In genomic region chr9:137304383-137305059, GRCh38 we compare ENCODE assay signal across 7 cellular contexts. TPM values are rescaled to one million over a fixed set of nuclear protein-coding genes. Genes with fewer than 3 reads are reported as not detected.
A peak's percentile ranks its signal among the peaks of the same experiment; 100 is the strongest.
DNase-seq lines count a peak whose midpoint lies in the region; ATAC-seq, FAIRE-seq and TF ChIP-seq lines count a peak whose summit lies in the region.
"Had no signal": no experiment of that assay in that cellular context is flagged by ENCODE, and none has a peak within 500 bp of the region (broad histone marks: within the 10 kb centered on the region; RNA-seq: fewer than 3 reads in every experiment).

No MANE protein-coding gene starts in this region.

- peaks cover 8% of the 10 kb centered on the region for H3K4me1 Mint-ChIP-seq in activated naive CD8-positive, alpha-beta T cell treated with anti-CD3 and anti-CD28 coated beads, Interleukin-2, amount 10 ng/mL, durations not matched to agents 7 days and 5 days
- peaks cover 23% of the 10 kb centered on the region for H3K4me1 Mint-ChIP-seq in activated naive CD8-positive, alpha-beta T cell treated with anti-CD3 and anti-CD28 coated beads, Interleukin-2, amount 50 U/mL, for 24 hours
- peaks cover 19% of the 10 kb centered on the region for H3K4me1 Mint-ChIP-seq in activated CD4-positive, alpha-beta memory T cell treated with anti-CD3 and anti-CD28 coated beads, Interleukin-2, amount 10 ng/mL, durations not matched to agents 7 days and 5 days

- H3K27ac Mint-ChIP-seq in activated naive CD8-positive, alpha-beta T cell treated with anti-CD3 and anti-CD28 coated beads, Interleukin-2, amount 10 ng/mL, durations not matched to agents 7 days and 5 days = no peak overlapping the region
- no peak overlapping the region for H3K27ac Mint-ChIP-seq in activated naive CD8-positive, alpha-beta T cell treated with anti-CD3 and anti-CD28 coated beads, Interleukin-2, amount 50 U/mL, for 24 hours
- no peak overlapping the region for H3K27ac Mint-ChIP-seq in activated CD4-positive, alpha-beta memory T cell treated with anti-CD3 and anti-CD28 coated beads, Interleukin-2, amount 10 ng/mL, durations not matched to agents 7 days and 5 days

- intact Hi-C loops in right cardiac atrium (cut with DNase I) = loop anchor here in 2 of 4 donors (5.0 to 10.0 kb wide), 2 partner anchors 100 to 103 kb away; no protein-coding TSS in a partner anchor
- intact Hi-C loops in transverse colon (cut with DNase I; ENCODE audit: low total_unique reads) = no loop called here

- H3K4me1 ChIP-seq in right cardiac atrium (ENCODE audit: control insufficient read depth, insufficient read depth, low read length) (no peaks in the 10 kb centered on the region), transverse colon (peaks cover 30 to 72% (median 66%) of the 10 kb centered on the region in 4 donors)

- H3K36me3 Mint-ChIP-seq in activated naive CD8-positive, alpha-beta T cell treated with anti-CD3 and anti-CD28 coated beads, Interleukin-2, amount 10 ng/mL, durations not matched to agents 7 days and 5 days = no peaks in the 10 kb centered on the region
- peaks cover 2% of the 10 kb centered on the region for H3K36me3 Mint-ChIP-seq in activated naive CD8-positive, alpha-beta T cell treated with anti-CD3 and anti-CD28 coated beads, Interleukin-2, amount 50 U/mL, for 24 hours (ENCODE audit: low read depth)
- no peaks in the 10 kb centered on the region for H3K36me3 Mint-ChIP-seq in activated CD4-positive, alpha-beta memory T cell treated with anti-CD3 and anti-CD28 coated beads, Interleukin-2, amount 10 ng/mL, durations not matched to agents 7 days and 5 days (ENCODE audit: low read depth)

- in situ Hi-C loops in transverse colon (cut with MboI; ENCODE audit: low pct_ligation_motif_present in 1 of 4, low pct_unique_long_range_greater_than_20kb in 1 of 4, low sequenced_read_pairs in 3 of 4) = no loop called here

- H3K9me3 ChIP-seq in right cardiac atrium (ENCODE audit: control insufficient read depth, low read length) = no peaks in the 10 kb centered on the region
- no peaks in the 10 kb centered on the region for H3K9me3 ChIP-seq in transverse colon

- no peak for FAIRE-seq in frontal cortex (lab: Jason Lieb, UNC)

- H3K4me3 ChIP-seq in right cardiac atrium (ENCODE audit: low read length) (no peak overlapping the region), transverse colon (peak overlapping the region in 2 of 4 donors; percentile 37 to 53)

- TF ChIP-seq EP300 in transverse colon (IDR thresholded peaks at IDR 0.05; ENCODE audit: low read depth) = no peak

- no peak overlapping the region for H3K4me3 Mint-ChIP-seq in activated naive CD8-positive, alpha-beta T cell treated with anti-CD3 and anti-CD28 coated beads, Interleukin-2, amount 10 ng/mL, durations not matched to agents 7 days and 5 days
- H3K4me3 Mint-ChIP-seq in activated naive CD8-positive, alpha-beta T cell treated with anti-CD3 and anti-CD28 coated beads, Interleukin-2, amount 50 U/mL, for 24 hours = no peak overlapping the region
- H3K4me3 Mint-ChIP-seq in activated CD4-positive, alpha-beta memory T cell treated with anti-CD3 and anti-CD28 coated beads, Interleukin-2, amount 10 ng/mL, durations not matched to agents 7 days and 5 days = no peak overlapping the region

- TF ChIP-seq POLR2A in transverse colon (IDR thresholded peaks at IDR 0.05) = no peak

- peak; percentile 37 for DNase-seq in activated naive CD8-positive, alpha-beta T cell treated with anti-CD3 and anti-CD28 coated beads, Interleukin-2, amount 10 ng/mL, durations not matched to agents 7 days and 5 days
- DNase-seq in activated naive CD8-positive, alpha-beta T cell treated with anti-CD3 and anti-CD28 coated beads, Interleukin-2, amount 50 U/mL, for 24 hours = no peak
- DNase-seq in right cardiac atrium (peak in 1 of 3 donors; percentile 43), transverse colon (no peak), frontal cortex (ENCODE audit: low spot score in 2 of 2) (no peak)
- no peak for DNase-seq in activated CD4-positive, alpha-beta memory T cell treated with anti-CD3 and anti-CD28 coated beads, Interleukin-2, amount 10 ng/mL, durations not matched to agents 7 days and 5 days

- no peak for ATAC-seq in activated naive CD8-positive, alpha-beta T cell treated with anti-CD3 and anti-CD28 coated beads, Interleukin-2, amount 10 ng/mL, durations not matched to agents 7 days and 5 days (ENCODE audit: low read depth)
- ATAC-seq in activated naive CD8-positive, alpha-beta T cell treated with anti-CD3 and anti-CD28 coated beads, Interleukin-2, amount 50 U/mL, for 24 hours = no peak
- no peak for ATAC-seq in right cardiac atrium

- H3K9me3 Mint-ChIP-seq in activated naive CD8-positive, alpha-beta T cell treated with anti-CD3 and anti-CD28 coated beads, Interleukin-2, amount 10 ng/mL, durations not matched to agents 7 days and 5 days = no peaks in the 10 kb centered on the region
- no peaks in the 10 kb centered on the region for H3K9me3 Mint-ChIP-seq in activated naive CD8-positive, alpha-beta T cell treated with anti-CD3 and anti-CD28 coated beads, Interleukin-2, amount 50 U/mL, for 24 hours
- H3K9me3 Mint-ChIP-seq in activated CD4-positive, alpha-beta memory T cell treated with anti-CD3 and anti-CD28 coated beads, Interleukin-2, amount 10 ng/mL, durations not matched to agents 7 days and 5 days = no peaks in the 10 kb centered on the region

- H3K27me3 ChIP-seq in right cardiac atrium (ENCODE audit: control insufficient read depth, insufficient read depth) (no peaks in the 10 kb centered on the region), transverse colon (peaks cover 20% of the 10 kb centered on the region)

- CTCF ChIA-PET in activated CD4-positive, alpha-beta memory T cell treated with anti-CD3 and anti-CD28 coated beads, Interleukin-2, amount 10 ng/mL, durations not matched to agents 7 days and 5 days (lab: Charles Lee) = interaction anchor here (0.8 kb wide), 1 partner anchor 17 kb away, joined by 3 read pairs; no protein-coding TSS in a partner anchor

- 49% methylated on average over 16 of the region's 16 CpGs for WGBS in right cardiac atrium
- 30% methylated on average over 12 of the region's 16 CpGs; no CpG with 5 or more reads in 1 of the 2 donors for WGBS in transverse colon (ENCODE audit: low coverage in 1 of 2), 2 donors

- H3K27ac ChIP-seq in right cardiac atrium (ENCODE audit: low read length) (peak overlapping the region; percentile 4), transverse colon (peak overlapping the region; percentile 86 to 98 (median 96))

- no peaks in the 10 kb centered on the region for H3K36me3 ChIP-seq in transverse colon

- H3K27me3 Mint-ChIP-seq in activated naive CD8-positive, alpha-beta T cell treated with anti-CD3 and anti-CD28 coated beads, Interleukin-2, amount 10 ng/mL, durations not matched to agents 7 days and 5 days = peaks cover 15% of the 10 kb centered on the region
- peaks cover 8% of the 10 kb centered on the region for H3K27me3 Mint-ChIP-seq in activated naive CD8-positive, alpha-beta T cell treated with anti-CD3 and anti-CD28 coated beads, Interleukin-2, amount 50 U/mL, for 24 hours
- H3K27me3 Mint-ChIP-seq in activated CD4-positive, alpha-beta memory T cell treated with anti-CD3 and anti-CD28 coated beads, Interleukin-2, amount 10 ng/mL, durations not matched to agents 7 days and 5 days = peaks cover 12% of the 10 kb centered on the region

- POLR2A ChIA-PET in activated naive CD8-positive, alpha-beta T cell treated with anti-CD3 and anti-CD28 coated beads, Interleukin-2, amount 10 ng/mL, durations not matched to agents 7 days and 5 days (lab: Charles Lee) = interaction anchor here (1.9 to 2.1 kb wide), 2 partner anchors 16 to 20 kb away, joined by 4 to 7 read pairs; no protein-coding TSS in a partner anchor
- POLR2A ChIA-PET in activated CD4-positive, alpha-beta memory T cell treated with anti-CD3 and anti-CD28 coated beads, Interleukin-2, amount 10 ng/mL, durations not matched to agents 7 days and 5 days (lab: Charles Lee) = no interaction called here

- no peak for TF ChIP-seq CTCF in transverse colon (IDR thresholded peaks at IDR 0.05)

RNA-seq across cellular contexts. Expression of gene NRARP, which starts 2.5 kb away (rescaled TPM):
- total RNA-seq in activated naive CD8-positive, alpha-beta T cell treated with anti-CD3 and anti-CD28 coated beads, Interleukin-2, amount 10 ng/mL, durations not matched to agents 7 days and 5 days = 1 to 10 TPM; 1.2 to 1.7 TPM
- total RNA-seq in right cardiac atrium (10 to 100 TPM in 1 of 4 donors, 1 to 10 TPM in 3; 4.5 to 14.5 (median 7.9) TPM), transverse colon (100 to 1,000 TPM in 3 of 4 donors, 10 to 100 TPM in 1; 92.0 to 343 (median 134) TPM), frontal cortex (3.7 TPM)
- 4.2 TPM for polyA plus RNA-seq in right cardiac atrium
- under 1 TPM; 0.71 to 0.75 TPM for total RNA-seq in activated CD4-positive, alpha-beta memory T cell treated with anti-CD3 and anti-CD28 coated beads, Interleukin-2, amount 10 ng/mL, durations not matched to agents 7 days and 5 days

RNA-seq across cellular contexts. Expression of gene TOR4A, which starts 27.0 kb away (rescaled TPM):
- total RNA-seq in activated naive CD8-positive, alpha-beta T cell treated with anti-CD3 and anti-CD28 coated beads, Interleukin-2, amount 10 ng/mL, durations not matched to agents 7 days and 5 days = 1 to 10 TPM; 8.1 to 8.2 TPM
- total RNA-seq in right cardiac atrium (10 to 100 TPM; 10.9 to 17.2 (median 13.1) TPM), transverse colon (100 to 1,000 TPM in 1 of 4 donors, 10 to 100 TPM in 3; 49.2 to 121 (median 71.7) TPM), frontal cortex (0.41 TPM)
- polyA plus RNA-seq in right cardiac atrium = 6.2 TPM
- 10 to 100 TPM; 22.4 to 23.2 TPM for total RNA-seq in activated CD4-positive, alpha-beta memory T cell treated with anti-CD3 and anti-CD28 coated beads, Interleukin-2, amount 10 ng/mL, durations not matched to agents 7 days and 5 days

RNA-seq across cellular contexts. Expression of gene NELFB, which starts 49.4 kb away (rescaled TPM):
- 10 to 100 TPM; 58.7 to 63.1 TPM for total RNA-seq in activated naive CD8-positive, alpha-beta T cell treated with anti-CD3 and anti-CD28 coated beads, Interleukin-2, amount 10 ng/mL, durations not matched to agents 7 days and 5 days
- total RNA-seq in right cardiac atrium (10 to 100 TPM; 34.8 to 38.6 (median 37.1) TPM), transverse colon (10 to 100 TPM; 28.1 to 90.5 (median 53.9) TPM), frontal cortex (36.7 TPM)
- polyA plus RNA-seq in right cardiac atrium = 33.8 TPM
- total RNA-seq in activated CD4-positive, alpha-beta memory T cell treated with anti-CD3 and anti-CD28 coated beads, Interleukin-2, amount 10 ng/mL, durations not matched to agents 7 days and 5 days = 10 to 100 TPM; 58.8 to 59.6 TPM

RNA-seq across cellular contexts. Expression of gene STPG3, which starts 53.4 kb away (rescaled TPM):
- not detected for total RNA-seq in activated naive CD8-positive, alpha-beta T cell treated with anti-CD3 and anti-CD28 coated beads, Interleukin-2, amount 10 ng/mL, durations not matched to agents 7 days and 5 days
- total RNA-seq in right cardiac atrium (under 1 TPM in 3 of 4 donors, not detected in 1; 0.31 to 0.46 (median 0.32) TPM), transverse colon (not detected), frontal cortex (not detected)
- polyA plus RNA-seq in right cardiac atrium = 0.23 TPM
- total RNA-seq in activated CD4-positive, alpha-beta memory T cell treated with anti-CD3 and anti-CD28 coated beads, Interleukin-2, amount 10 ng/mL, durations not matched to agents 7 days and 5 days = not detected
- polyA plus RNA-seq: BJ had no signal

Comparison
In these comparisons a context has a peak if more than half of its experiments do, and no peak if none do; other contexts are left out.
1. RNA of gene NRARP, which starts 2.5 kb away (total RNA-seq): 92.0 to 343 TPM in transverse colon; 4.5 to 14.5 TPM in right cardiac atrium, 3.7 TPM in frontal cortex (single experiment), 1.2 to 1.7 TPM in activated naive CD8-positive, alpha-beta T cell treated with anti-CD3 and anti-CD28 coated beads, Interleukin-2, amount 10 ng/mL, durations not matched to agents 7 days and 5 days and 0.71 to 0.75 TPM in activated CD4-positive, alpha-beta memory T cell treated with anti-CD3 and anti-CD28 coated beads, Interleukin-2, amount 10 ng/mL, durations not matched to agents 7 days and 5 days; every median in the first group is over 4 times any median in the second.